In the genomic region with DNA sequence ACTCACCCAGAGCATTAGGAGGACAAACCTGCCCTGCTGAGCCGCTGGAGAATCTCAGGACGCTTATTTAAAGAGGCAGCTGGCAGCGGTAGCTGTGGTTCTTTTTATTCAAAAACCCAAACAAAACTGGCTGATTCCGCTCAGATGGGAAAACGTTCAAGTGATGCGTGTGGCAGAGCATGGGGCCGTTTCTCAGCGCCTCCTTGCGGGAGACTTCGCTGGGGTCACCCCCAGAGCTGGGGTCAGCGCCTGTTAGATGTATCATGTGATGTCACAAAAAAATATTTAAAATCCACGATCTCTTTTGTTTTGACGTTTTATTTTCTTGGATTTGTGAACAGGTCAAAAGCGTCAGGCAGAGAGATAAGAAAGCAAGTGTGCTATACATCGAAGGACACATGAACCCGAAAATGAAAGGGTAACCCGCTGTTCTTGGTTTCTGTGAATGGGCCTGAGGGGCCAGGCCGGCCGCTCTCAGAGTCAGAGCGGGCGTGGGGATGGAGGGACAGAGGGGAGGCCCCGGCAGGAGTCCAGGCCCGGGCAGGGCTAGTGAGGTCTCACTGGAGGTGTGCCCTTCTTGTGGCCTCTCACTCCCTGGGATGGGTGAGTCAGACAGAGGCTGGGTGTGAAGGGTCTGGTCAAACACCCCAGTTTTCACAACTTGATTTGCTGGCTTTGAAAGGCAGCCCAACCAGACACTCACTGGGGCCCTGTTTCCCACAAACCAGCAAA, we compare ENCODE assay signal across 11 cellular contexts.
"Had no signal": no experiment of that assay in that cellular context is flagged by ENCODE, and none has a peak within 500 bp of the region (broad histone marks: within the 10 kb centered on the region; RNA-seq: fewer than 3 reads in every experiment).

No MANE protein-coding gene starts in this region.

- ATAC-seq: stimulated activated effector memory CD8-positive, alpha-beta T cell treated with anti-CD3 and anti-CD28 coated beads, Interleukin-12 subunit alpha, Interleukin-12 subunit beta, amount 100 ng/mL, for 72 hours; T-cell had no signal

- H3K27ac ChIP-seq: esophagus muscularis mucosa, left ventricle myocardium inferior, ovary had no signal

- H3K4me3 ChIP-seq: esophagus muscularis mucosa, left ventricle myocardium inferior, ovary had no signal

- H3K27me3 ChIP-seq: esophagus muscularis mucosa, ovary had no signal

- DNase-seq: activated CD4-positive, alpha-beta T cell treated with anti-CD3 and anti-CD28 coated beads for 1 hour; activated CD4-positive, alpha-beta T cell treated with anti-CD3 and anti-CD28 coated beads, Interleukin-2, amount 50 U/mL, for 48 hours; activated naive CD4-positive, alpha-beta T cell treated with anti-CD3 and anti-CD28 coated beads, Interleukin-2, amount 10 ng/mL, durations not matched to agents 7 days and 5 days; hippocampal formation; left ventricle myocardium inferior; ovary; stimulated activated CD4-positive, alpha-beta T cell treated with anti-CD3 and anti-CD28 coated beads, Interleukin-12 subunit alpha, Interleukin-12 subunit beta, amount 100 ng/mL, for 4 hours; T-cell; T1000 had no signal

- H3K9me3 ChIP-seq: esophagus muscularis mucosa, left ventricle myocardium inferior, ovary had no signal

- H3K36me3 ChIP-seq: ovary had no signal
